10 cellular contexts compared by ENCODE assay signal in genomic region chr6:32842690-32843089, GRCh38. TPM values are rescaled to one million over a fixed set of nuclear protein-coding genes. Genes with fewer than 3 reads are reported as not detected.
DNase-seq lines count a peak whose midpoint lies in the region; ATAC-seq, FAIRE-seq and TF ChIP-seq lines count a peak whose summit lies in the region.
"Had no signal": no experiment of that assay in that cellular context is flagged by ENCODE, and none has a peak within 500 bp of the region (broad histone marks: within the 10 kb centered on the region; RNA-seq: fewer than 3 reads in every experiment).

No MANE protein-coding gene starts in this region.

- peak overlapping the region; percentile 80 for H3K4me2 ChIP-seq in HepG2 (ENCODE audit: low read depth, low read length)

- peaks cover 0 to 1% of the 10 kb centered on the region in 2 experiments; a peak in 1 of 5 replicates for H3K36me3 ChIP-seq in HepG2 (replicated peaks in 1 of 2; ENCODE audit: control insufficient read depth in 1 of 2, insufficient read depth in 2 of 2, low read length in 2 of 2)
- H3K36me3 ChIP-seq in suprapubic skin = peaks cover 41% of the 10 kb centered on the region

- WGBS in HepG2 (ENCODE audit: low lambda C conversion rate) = 97% methylated on average over 8 of the region's 8 CpGs
- WGBS in suprapubic skin = 50% methylated on average over 8 of the region's 8 CpGs

- H3K9ac ChIP-seq in HepG2 (ENCODE audit: insufficient read depth, low read depth, low read length) = no peak overlapping the region

- H3K27ac Mint-ChIP-seq in activated CD8-positive, alpha-beta memory T cell treated with anti-CD3 and anti-CD28 coated beads, Interleukin-2, amount 10 ng/mL, durations not matched to agents 7 days and 5 days = peak overlapping the region; percentile 95
- peak overlapping the region; percentile 100 for H3K27ac Mint-ChIP-seq in activated CD4-positive, alpha-beta memory T cell treated with anti-CD3 and anti-CD28 coated beads for 36 hours

- H3K4me3 Mint-ChIP-seq in activated CD8-positive, alpha-beta memory T cell treated with anti-CD3 and anti-CD28 coated beads, Interleukin-2, amount 10 ng/mL, durations not matched to agents 7 days and 5 days = peak overlapping the region; percentile 86
- peak overlapping the region; percentile 97 for H3K4me3 Mint-ChIP-seq in activated CD4-positive, alpha-beta memory T cell treated with anti-CD3 and anti-CD28 coated beads for 36 hours

- no peak for DNase-seq in activated CD8-positive, alpha-beta memory T cell treated with anti-CD3 and anti-CD28 coated beads, Interleukin-2, amount 10 ng/mL, durations not matched to agents 7 days and 5 days
- no peak for DNase-seq in activated CD8-positive, alpha-beta memory T cell treated with anti-CD3 and anti-CD28 coated beads, Interleukin-2, amount 50 U/mL, for 48 hours
- no peak for DNase-seq in activated CD4-positive, alpha-beta memory T cell treated with anti-CD3 and anti-CD28 coated beads for 36 hours
- no peak for DNase-seq in HepG2 (ENCODE audit: low spot score)
- no peak for DNase-seq in suprapubic skin (ENCODE audit: low spot score in 2 of 2)
- no peak for DNase-seq in stimulated activated CD4-positive, alpha-beta T cell treated with anti-CD3 and anti-CD28 coated beads, Interleukin-1b, Interleukin-23, amount 100 ng/mL, for 48 hours
- no peak for DNase-seq in occipital lobe (lab: John Stamatoyannopoulos, UW)
- DNase-seq: body of pancreas, tibial artery had no signal

- H3K4me3 ChIP-seq in HepG2 (replicated peaks in 1 of 3; ENCODE audit: insufficient read depth in 1 of 3, low read depth in 2 of 3, low read length in 3 of 3) = no peak overlapping the region
- H3K4me3 ChIP-seq in suprapubic skin = peak overlapping the region; percentile 69

- TF ChIP-seq RAD21 in HepG2 (CRISPR knock-in tag; IDR thresholded peaks at IDR 0.05) = no peak

- no TSS peak for BruUV-seq in HepG2 (replicated peaks; lab: Mats Ljungman, UMichigan)

- in situ Hi-C loops in HepG2 (cut with HindIII; ENCODE audit: extremely low pct_ligation_motif_present, low pct_unique_long_range_greater_than_20kb) = no loop called here

- H3K27me3 Mint-ChIP-seq in activated CD8-positive, alpha-beta memory T cell treated with anti-CD3 and anti-CD28 coated beads, Interleukin-2, amount 10 ng/mL, durations not matched to agents 7 days and 5 days = no peaks in the 10 kb centered on the region
- H3K27me3 Mint-ChIP-seq in activated CD4-positive, alpha-beta memory T cell treated with anti-CD3 and anti-CD28 coated beads for 36 hours = no peaks in the 10 kb centered on the region

- peaks cover under 1% of the 10 kb centered on the region for H3K79me2 ChIP-seq in HepG2 (ENCODE audit: insufficient read depth, low read length)

- TF ChIP-seq CTCF in HepG2 (CRISPR knock-in tag; IDR thresholded peaks at IDR 0.05) (no peak), suprapubic skin (IDR thresholded peaks at IDR 0.05) (no peak)

- H3K9me3 Mint-ChIP-seq in activated CD8-positive, alpha-beta memory T cell treated with anti-CD3 and anti-CD28 coated beads, Interleukin-2, amount 10 ng/mL, durations not matched to agents 7 days and 5 days (ENCODE audit: low read depth) = no peaks in the 10 kb centered on the region
- no peaks in the 10 kb centered on the region for H3K9me3 Mint-ChIP-seq in activated CD4-positive, alpha-beta memory T cell treated with anti-CD3 and anti-CD28 coated beads for 36 hours

- H3K9me3 ChIP-seq in HepG2 (ENCODE audit: low read length) (no peaks in the 10 kb centered on the region), suprapubic skin (no peaks in the 10 kb centered on the region)
- H3K9me3 ChIP-seq: body of pancreas, tibial artery had no signal

- ATAC-seq in activated CD8-positive, alpha-beta memory T cell treated with anti-CD3 and anti-CD28 coated beads, Interleukin-2, amount 10 ng/mL, durations not matched to agents 7 days and 5 days = no peak
- ATAC-seq in HepG2 = no peak
- no peak for ATAC-seq in GM21619 (IDR thresholded peaks at IDR 0.05; ENCODE audit: unreplicated experiment)
- ATAC-seq: body of pancreas had no signal

- H3K27me3 ChIP-seq in HepG2 (ENCODE audit: control insufficient read depth in 1 of 2, insufficient read depth in 2 of 2, low read length in 2 of 2) (no peaks in the 10 kb centered on the region; a peak in 1 of 5 replicates), suprapubic skin (no peaks in the 10 kb centered on the region)
- H3K27me3 ChIP-seq: body of pancreas, tibial artery had no signal

- intact Hi-C loops in activated CD4-positive, alpha-beta memory T cell treated with anti-CD3 and anti-CD28 coated beads for 36 hours (cut with micrococcal nuclease) = loop anchor here (5.0 kb wide), 3 partner anchors 365 to 1105 kb away; partner anchors contain the start of genes CLIC1, CUTA and RING1
- intact Hi-C loops in HepG2 (cut with micrococcal nuclease; ENCODE audit: unreplicated experiment) = no loop called here

- H3K36me3 Mint-ChIP-seq in activated CD8-positive, alpha-beta memory T cell treated with anti-CD3 and anti-CD28 coated beads, Interleukin-2, amount 10 ng/mL, durations not matched to agents 7 days and 5 days = peaks cover 70% of the 10 kb centered on the region
- H3K36me3 Mint-ChIP-seq in activated CD4-positive, alpha-beta memory T cell treated with anti-CD3 and anti-CD28 coated beads for 36 hours = peaks cover 74% of the 10 kb centered on the region

- POLR2A ChIA-PET in activated CD4-positive, alpha-beta memory T cell treated with anti-CD3 and anti-CD28 coated beads for 36 hours (lab: Charles Lee) = interaction anchor here (8.2 to 9.8 kb wide), 2 partner anchors 14 to 129 kb away, joined by 133 to 313 read pairs; partner anchors contain the start of genes BRD2, PSMB9 and TAP1
- POLR2A ChIA-PET in HepG2 (lab: Yijun Ruan, JAX) = no interaction called here

- CTCF ChIA-PET in activated CD8-positive, alpha-beta memory T cell treated with anti-CD3 and anti-CD28 coated beads, Interleukin-2, amount 10 ng/mL, durations not matched to agents 7 days and 5 days (lab: Charles Lee) = interaction anchor here (1.5 to 11.5 kb wide), 5 partner anchors 8 to 142 kb away, joined by 5 to 318 read pairs (median 62); partner anchors contain the start of genes BRD2, PSMB9 and TAP1
- CTCF ChIA-PET in activated CD4-positive, alpha-beta memory T cell treated with anti-CD3 and anti-CD28 coated beads for 36 hours (lab: Charles Lee) = interaction anchor here (1.2 to 11.9 kb wide), 4 partner anchors 8 to 142 kb away, joined by 3 to 917 read pairs (median 8); partner anchors contain the start of genes PSMB9 and TAP1
- CTCF ChIA-PET in HepG2 (lab: Yijun Ruan, JAX; ENCODE audit: low intra/inter-chr PET ratio, low total read pairs) = interaction anchor here (1.4 kb wide), 1 partner anchor 26 kb away, joined by 3 read pairs; no protein-coding TSS in a partner anchor

- no peak for TF ChIP-seq POLR2A in HepG2 (IDR thresholded peaks at IDR 0.05; ENCODE audit: insufficient read depth in 1 of 2, low read depth in 2 of 2, low read length in 2 of 2)
- TF ChIP-seq POLR2A in suprapubic skin (IDR thresholded peaks at IDR 0.05) = no peak

- peaks cover 18% of the 10 kb centered on the region for H3K4me1 ChIP-seq in HepG2 (ENCODE audit: insufficient read depth, low read length)
- H3K4me1 ChIP-seq in suprapubic skin = peaks cover 37% of the 10 kb centered on the region

- no peak overlapping the region for H3K27ac ChIP-seq in HepG2 (ENCODE audit: extremely low read length, insufficient read depth, low read length)
- no peak overlapping the region for H3K27ac ChIP-seq in suprapubic skin

- H3K4me1 Mint-ChIP-seq in activated CD8-positive, alpha-beta memory T cell treated with anti-CD3 and anti-CD28 coated beads, Interleukin-2, amount 10 ng/mL, durations not matched to agents 7 days and 5 days = peaks cover 53% of the 10 kb centered on the region
- H3K4me1 Mint-ChIP-seq in activated CD4-positive, alpha-beta memory T cell treated with anti-CD3 and anti-CD28 coated beads for 36 hours (ENCODE audit: low read depth) = peaks cover 52% of the 10 kb centered on the region

- TF ChIP-seq EP300 in HepG2 (IDR thresholded peaks at IDR 0.05; ENCODE audit: low read depth in 2 of 2, low read length in 2 of 2) (no peak), HepG2 (CRISPR knock-in tag; IDR thresholded peaks at IDR 0.05; ENCODE audit: borderline replicate concordance) (no peak), suprapubic skin (IDR thresholded peaks at IDR 0.05) (no peak)

- no peak for FAIRE-seq in HepG2 (lab: Jason Lieb, UNC)

- no peak overlapping the region for H2AFZ ChIP-seq in HepG2 (ENCODE audit: low read length)

- no peaks in the 10 kb centered on the region for H4K20me1 ChIP-seq in HepG2 (ENCODE audit: insufficient read depth, low read length)

RNA-seq across cellular contexts. Expression of gene PSMB8, which starts 1.2 kb away (rescaled TPM):
- total RNA-seq in activated CD8-positive, alpha-beta memory T cell treated with anti-CD3 and anti-CD28 coated beads, Interleukin-2, amount 10 ng/mL, durations not matched to agents 7 days and 5 days = 100 to 1,000 TPM; 461 to 464 TPM
- total RNA-seq in activated CD4-positive, alpha-beta memory T cell treated with anti-CD3 and anti-CD28 coated beads for 36 hours = 100 to 1,000 TPM; 350 to 370 TPM
- total RNA-seq in HepG2 (2016; rRNA removed; fragmentation: Illumina TruSeq; extraction: Trizol) (64.7 and 74.9 TPM in 2 replicates), suprapubic skin (10 to 100 TPM; 43.6 to 62.7 (median 49.0) TPM), occipital lobe (5.3 TPM)
- 17.3 and 18.5 TPM in 2 replicates for total RNA-seq in HepG2 (2016; cell fraction: cytosol; rRNA removed; fragmentation: Illumina TruSeq; extraction: Trizol; ENCODE audit: low read depth)
- 69.4 and 76.9 TPM in 2 replicates for total RNA-seq in HepG2 (2016; cell fraction: insoluble cytoplasmic fraction; rRNA removed; fragmentation: Illumina TruSeq; extraction: Trizol)
- 30.5 and 33.2 TPM in 2 replicates for total RNA-seq in HepG2 (2016; cell fraction: membrane; rRNA removed; fragmentation: Illumina TruSeq; extraction: Trizol)
- total RNA-seq in HepG2 (2016; cell fraction: nucleus; rRNA removed; fragmentation: Illumina TruSeq; extraction: Trizol) = 24.1 and 26.9 TPM in 2 replicates
- polyA plus RNA-seq in HepG2 (2011; rRNA removed) = 30.7 and 41.2 TPM in 2 replicates
- polyA plus RNA-seq in HepG2 (2011; cell fraction: cytosol; rRNA removed) = 43.0 and 50.9 TPM in 2 replicates
- 24.6 and 37.8 TPM in 2 replicates for polyA plus RNA-seq in HepG2 (2011; cell fraction: nucleus; rRNA removed)
- 24.6 and 32.8 TPM in 2 replicates for polyA plus RNA-seq in HepG2 (2012)
- 16.9 and 17.5 TPM in 2 replicates for polyA plus RNA-seq in HepG2 (2016; cell fraction: cytosol; fragmentation: Illumina TruSeq; extraction: Trizol; ENCODE audit: low read depth)
- 67.6 and 73.1 TPM in 2 replicates for polyA plus RNA-seq in HepG2 (2016; cell fraction: insoluble cytoplasmic fraction; fragmentation: Illumina TruSeq; extraction: Trizol; ENCODE audit: low read depth)
- polyA plus RNA-seq in HepG2 (2016; cell fraction: membrane; fragmentation: Illumina TruSeq; extraction: Trizol; ENCODE audit: low read depth) = 25.0 and 28.1 TPM in 2 replicates
- 41.0 and 43.4 TPM in 2 replicates for polyA plus RNA-seq in HepG2 (2016; cell fraction: nucleus; fragmentation: Illumina TruSeq; extraction: Trizol; ENCODE audit: insufficient read depth, low read depth)
- polyA minus RNA-seq in HepG2 (2011; rRNA and poly(A)+ RNA removed; ENCODE audit: low replicate concordance) = 17.3 and 80.7 TPM in 2 replicates
- polyA minus RNA-seq in HepG2 (2011; cell fraction: cytosol; rRNA and poly(A)+ RNA removed) = 6.2 and 7.1 TPM in 2 replicates
- polyA minus RNA-seq in HepG2 (2011; cell fraction: nucleus; rRNA and poly(A)+ RNA removed) = 3.9 and 6.7 TPM in 2 replicates

RNA-seq across cellular contexts. Expression of gene TAP2, which starts 4.2 kb away (rescaled TPM):
- total RNA-seq in activated CD8-positive, alpha-beta memory T cell treated with anti-CD3 and anti-CD28 coated beads, Interleukin-2, amount 10 ng/mL, durations not matched to agents 7 days and 5 days = 100 to 1,000 TPM; 242 to 258 TPM
- 100 to 1,000 TPM; 134 to 143 TPM for total RNA-seq in activated CD4-positive, alpha-beta memory T cell treated with anti-CD3 and anti-CD28 coated beads for 36 hours
- 9.8 and 17.6 TPM in 2 replicates for total RNA-seq in HepG2 (2016; rRNA removed; fragmentation: Illumina TruSeq; extraction: Trizol)
- 1.2 and 1.7 TPM in 2 replicates for total RNA-seq in HepG2 (2016; cell fraction: cytosol; rRNA removed; fragmentation: Illumina TruSeq; extraction: Trizol; ENCODE audit: low read depth)
- total RNA-seq in HepG2 (2016; cell fraction: insoluble cytoplasmic fraction; rRNA removed; fragmentation: Illumina TruSeq; extraction: Trizol) = 9.2 and 20.2 TPM in 2 replicates
- 4.0 and 4.1 TPM in 2 replicates for total RNA-seq in HepG2 (2016; cell fraction: membrane; rRNA removed; fragmentation: Illumina TruSeq; extraction: Trizol)
- total RNA-seq in HepG2 (2016; cell fraction: nucleus; rRNA removed; fragmentation: Illumina TruSeq; extraction: Trizol) = 21.3 and 26.0 TPM in 2 replicates
- 10.3 and 16.2 TPM in 2 replicates for polyA plus RNA-seq in HepG2 (2011; rRNA removed)
- polyA plus RNA-seq in HepG2 (2011; cell fraction: cytosol; rRNA removed) = 7.9 and 11.8 TPM in 2 replicates
- polyA plus RNA-seq in HepG2 (2011; cell fraction: nucleus; rRNA removed) = 17.4 and 34.9 TPM in 2 replicates
- 11.3 and 15.1 TPM in 2 replicates for polyA plus RNA-seq in HepG2 (2012)
- 0.72 and 1.6 TPM in 2 replicates for polyA plus RNA-seq in HepG2 (2016; cell fraction: cytosol; fragmentation: Illumina TruSeq; extraction: Trizol; ENCODE audit: low read depth)
- polyA plus RNA-seq in HepG2 (2016; cell fraction: insoluble cytoplasmic fraction; fragmentation: Illumina TruSeq; extraction: Trizol; ENCODE audit: low read depth) = 11.8 and 12.8 TPM in 2 replicates
- 2.6 and 3.1 TPM in 2 replicates for polyA plus RNA-seq in HepG2 (2016; cell fraction: membrane; fragmentation: Illumina TruSeq; extraction: Trizol; ENCODE audit: low read depth)
- polyA plus RNA-seq in HepG2 (2016; cell fraction: nucleus; fragmentation: Illumina TruSeq; extraction: Trizol; ENCODE audit: insufficient read depth, low read depth) = 54.1 and 59.6 TPM in 2 replicates
- polyA minus RNA-seq in HepG2 (2011; rRNA and poly(A)+ RNA removed; ENCODE audit: low replicate concordance) = 39.2 and 126 TPM in 2 replicates
- 9.4 and 12.6 TPM in 2 replicates for polyA minus RNA-seq in HepG2 (2011; cell fraction: cytosol; rRNA and poly(A)+ RNA removed)
- polyA minus RNA-seq in HepG2 (2011; cell fraction: nucleus; rRNA and poly(A)+ RNA removed) = 21.8 and 31.5 TPM in 2 replicates
- 10 to 100 TPM; 17.7 to 20.8 (median 20.1) TPM for total RNA-seq in suprapubic skin
- total RNA-seq in occipital lobe = 3.9 TPM

RNA-seq across cellular contexts. Expression of gene TAP1, which starts 10.8 kb away (rescaled TPM):
- 100 to 1,000 TPM; 407 to 417 TPM for total RNA-seq in activated CD8-positive, alpha-beta memory T cell treated with anti-CD3 and anti-CD28 coated beads, Interleukin-2, amount 10 ng/mL, durations not matched to agents 7 days and 5 days
- total RNA-seq in activated CD4-positive, alpha-beta memory T cell treated with anti-CD3 and anti-CD28 coated beads for 36 hours = 100 to 1,000 TPM; 245 to 258 TPM
- total RNA-seq in HepG2 (2016; rRNA removed; fragmentation: Illumina TruSeq; extraction: Trizol) (23.0 and 52.2 TPM in 2 replicates), suprapubic skin (100 to 1,000 TPM in 2 of 4 donors, 10 to 100 TPM in 2; 90.7 to 126 (median 101) TPM), occipital lobe (7.5 TPM)
- 9.3 and 11.5 TPM in 2 replicates for total RNA-seq in HepG2 (2016; cell fraction: cytosol; rRNA removed; fragmentation: Illumina TruSeq; extraction: Trizol; ENCODE audit: low read depth)
- total RNA-seq in HepG2 (2016; cell fraction: insoluble cytoplasmic fraction; rRNA removed; fragmentation: Illumina TruSeq; extraction: Trizol) = 22.7 and 50.5 TPM in 2 replicates
- 19.4 and 21.5 TPM in 2 replicates for total RNA-seq in HepG2 (2016; cell fraction: membrane; rRNA removed; fragmentation: Illumina TruSeq; extraction: Trizol)
- total RNA-seq in HepG2 (2016; cell fraction: nucleus; rRNA removed; fragmentation: Illumina TruSeq; extraction: Trizol) = 42.8 and 46.0 TPM in 2 replicates
- polyA plus RNA-seq in HepG2 (2011; rRNA removed) = 31.2 and 34.5 TPM in 2 replicates
- polyA plus RNA-seq in HepG2 (2011; cell fraction: cytosol; rRNA removed) = 27.9 and 29.3 TPM in 2 replicates
- polyA plus RNA-seq in HepG2 (2011; cell fraction: nucleus; rRNA removed) = 33.1 and 33.7 TPM in 2 replicates
- 13.9 and 21.5 TPM in 2 replicates for polyA plus RNA-seq in HepG2 (2012)
- 7.3 TPM in 2 replicates for polyA plus RNA-seq in HepG2 (2016; cell fraction: cytosol; fragmentation: Illumina TruSeq; extraction: Trizol; ENCODE audit: low read depth)
- polyA plus RNA-seq in HepG2 (2016; cell fraction: insoluble cytoplasmic fraction; fragmentation: Illumina TruSeq; extraction: Trizol; ENCODE audit: low read depth) = 17.6 and 20.8 TPM in 2 replicates
- polyA plus RNA-seq in HepG2 (2016; cell fraction: membrane; fragmentation: Illumina TruSeq; extraction: Trizol; ENCODE audit: low read depth) = 11.8 and 14.3 TPM in 2 replicates
- 60.4 and 64.9 TPM in 2 replicates for polyA plus RNA-seq in HepG2 (2016; cell fraction: nucleus; fragmentation: Illumina TruSeq; extraction: Trizol; ENCODE audit: insufficient read depth, low read depth)
- 46.0 and 105 TPM in 2 replicates for polyA minus RNA-seq in HepG2 (2011; rRNA and poly(A)+ RNA removed; ENCODE audit: low replicate concordance)
- 18.2 and 19.3 TPM in 2 replicates for polyA minus RNA-seq in HepG2 (2011; cell fraction: cytosol; rRNA and poly(A)+ RNA removed)
- 7.5 and 13.4 TPM in 2 replicates for polyA minus RNA-seq in HepG2 (2011; cell fraction: nucleus; rRNA and poly(A)+ RNA removed)

RNA-seq across cellular contexts. Expression of gene PSMB9, which starts 11.3 kb away (rescaled TPM):
- 100 to 1,000 TPM; 402 to 473 TPM for total RNA-seq in activated CD8-positive, alpha-beta memory T cell treated with anti-CD3 and anti-CD28 coated beads, Interleukin-2, amount 10 ng/mL, durations not matched to agents 7 days and 5 days
- total RNA-seq in activated CD4-positive, alpha-beta memory T cell treated with anti-CD3 and anti-CD28 coated beads for 36 hours = 100 to 1,000 TPM; 296 to 302 TPM
- total RNA-seq in HepG2 (2016; rRNA removed; fragmentation: Illumina TruSeq; extraction: Trizol) (16.0 and 21.4 TPM in 2 replicates), suprapubic skin (10 to 100 TPM; 12.6 to 35.8 (median 19.1) TPM), occipital lobe (5.8 TPM)
- 3.2 and 3.3 TPM in 2 replicates for total RNA-seq in HepG2 (2016; cell fraction: cytosol; rRNA removed; fragmentation: Illumina TruSeq; extraction: Trizol; ENCODE audit: low read depth)
- total RNA-seq in HepG2 (2016; cell fraction: insoluble cytoplasmic fraction; rRNA removed; fragmentation: Illumina TruSeq; extraction: Trizol) = 17.4 and 26.1 TPM in 2 replicates
- total RNA-seq in HepG2 (2016; cell fraction: membrane; rRNA removed; fragmentation: Illumina TruSeq; extraction: Trizol) = 4.3 and 5.5 TPM in 2 replicates
- total RNA-seq in HepG2 (2016; cell fraction: nucleus; rRNA removed; fragmentation: Illumina TruSeq; extraction: Trizol) = 5.0 and 6.6 TPM in 2 replicates
- 15.6 and 17.3 TPM in 2 replicates for polyA plus RNA-seq in HepG2 (2011; rRNA removed)
- 19.5 and 21.0 TPM in 2 replicates for polyA plus RNA-seq in HepG2 (2011; cell fraction: cytosol; rRNA removed)
- 4.4 and 5.1 TPM in 2 replicates for polyA plus RNA-seq in HepG2 (2011; cell fraction: nucleus; rRNA removed)
- 3.4 and 5.3 TPM in 2 replicates for polyA plus RNA-seq in HepG2 (2012)
- polyA plus RNA-seq in HepG2 (2016; cell fraction: cytosol; fragmentation: Illumina TruSeq; extraction: Trizol; ENCODE audit: low read depth) = 4.7 and 6.1 TPM in 2 replicates
- polyA plus RNA-seq in HepG2 (2016; cell fraction: insoluble cytoplasmic fraction; fragmentation: Illumina TruSeq; extraction: Trizol; ENCODE audit: low read depth) = 24.7 and 26.1 TPM in 2 replicates
- polyA plus RNA-seq in HepG2 (2016; cell fraction: membrane; fragmentation: Illumina TruSeq; extraction: Trizol; ENCODE audit: low read depth) = 4.7 and 6.1 TPM in 2 replicates
- polyA plus RNA-seq in HepG2 (2016; cell fraction: nucleus; fragmentation: Illumina TruSeq; extraction: Trizol; ENCODE audit: insufficient read depth, low read depth) = 10.3 and 12.6 TPM in 2 replicates
- 7.4 and 20.2 TPM in 2 replicates for polyA minus RNA-seq in HepG2 (2011; rRNA and poly(A)+ RNA removed; ENCODE audit: low replicate concordance)
- polyA minus RNA-seq in HepG2 (2011; cell fraction: cytosol; rRNA and poly(A)+ RNA removed) = 3.7 and 5.3 TPM in 2 replicates
- polyA minus RNA-seq in HepG2 (2011; cell fraction: nucleus; rRNA and poly(A)+ RNA removed) = 2.3 and 4.8 TPM in 2 replicates

RNA-seq across cellular contexts. Expression of gene HLA-DOB, which starts 25.9 kb away (rescaled TPM):
- total RNA-seq in activated CD8-positive, alpha-beta memory T cell treated with anti-CD3 and anti-CD28 coated beads, Interleukin-2, amount 10 ng/mL, durations not matched to agents 7 days and 5 days = 1 to 10 TPM; 2.7 to 3.9 TPM
- 1 to 10 TPM; 1.3 to 1.7 TPM for total RNA-seq in activated CD4-positive, alpha-beta memory T cell treated with anti-CD3 and anti-CD28 coated beads for 36 hours
- total RNA-seq in HepG2 (2016; rRNA removed; fragmentation: Illumina TruSeq; extraction: Trizol) (not detected in 2 replicates), suprapubic skin (1 to 10 TPM; 1.6 to 5.1 (median 2.7) TPM), occipital lobe (not detected)
- not detected in 2 replicates for total RNA-seq in HepG2 (2016; cell fraction: cytosol; rRNA removed; fragmentation: Illumina TruSeq; extraction: Trizol; ENCODE audit: low read depth)
- total RNA-seq in HepG2 (2016; cell fraction: insoluble cytoplasmic fraction; rRNA removed; fragmentation: Illumina TruSeq; extraction: Trizol) = 0.09 TPM in 1 of 2 replicates, not detected in the other
- total RNA-seq in HepG2 (2016; cell fraction: membrane; rRNA removed; fragmentation: Illumina TruSeq; extraction: Trizol) = not detected in 2 replicates
- not detected in 2 replicates for total RNA-seq in HepG2 (2016; cell fraction: nucleus; rRNA removed; fragmentation: Illumina TruSeq; extraction: Trizol)
- polyA plus RNA-seq in HepG2 (2011; rRNA removed) = 0.09 TPM in 1 of 2 replicates, not detected in the other
- polyA plus RNA-seq in HepG2 (2011; cell fraction: cytosol; rRNA removed) = not detected in 2 replicates
- 0.21 TPM in 2 replicates for polyA plus RNA-seq in HepG2 (2011; cell fraction: nucleus; rRNA removed)
- polyA plus RNA-seq in HepG2 (2012) = not detected in 2 replicates
- not detected in 2 replicates for polyA plus RNA-seq in HepG2 (2016; cell fraction: cytosol; fragmentation: Illumina TruSeq; extraction: Trizol; ENCODE audit: low read depth)
- not detected in 2 replicates for polyA plus RNA-seq in HepG2 (2016; cell fraction: insoluble cytoplasmic fraction; fragmentation: Illumina TruSeq; extraction: Trizol; ENCODE audit: low read depth)
- not detected in 2 replicates for polyA plus RNA-seq in HepG2 (2016; cell fraction: membrane; fragmentation: Illumina TruSeq; extraction: Trizol; ENCODE audit: low read depth)
- 1.1 TPM in 1 of 2 replicates, not detected in the other for polyA plus RNA-seq in HepG2 (2016; cell fraction: nucleus; fragmentation: Illumina TruSeq; extraction: Trizol; ENCODE audit: insufficient read depth, low read depth)
- polyA minus RNA-seq in HepG2 (2011; rRNA and poly(A)+ RNA removed; ENCODE audit: low replicate concordance) = 0.20 and 1.2 TPM in 2 replicates
- not detected in 2 replicates for polyA minus RNA-seq in HepG2 (2011; cell fraction: cytosol; rRNA and poly(A)+ RNA removed)
- 0.52 TPM in 1 of 2 replicates, not detected in the other for polyA minus RNA-seq in HepG2 (2011; cell fraction: nucleus; rRNA and poly(A)+ RNA removed)
- total RNA-seq: body of pancreas had no signal
